In genomic region chr2:226213717-226214116, GRCh38 we compare ENCODE assay signal across 1 cellular context.
TF ChIP-seq lines count a peak whose summit lies in the region.

No MANE protein-coding gene starts in this region.

TF ChIP-seq in GM23338, 12 proteins besides CTCF, POLR2A, EP300 and RAD21 (continued from another document):
- TF ChIP-seq, protein P1, sequence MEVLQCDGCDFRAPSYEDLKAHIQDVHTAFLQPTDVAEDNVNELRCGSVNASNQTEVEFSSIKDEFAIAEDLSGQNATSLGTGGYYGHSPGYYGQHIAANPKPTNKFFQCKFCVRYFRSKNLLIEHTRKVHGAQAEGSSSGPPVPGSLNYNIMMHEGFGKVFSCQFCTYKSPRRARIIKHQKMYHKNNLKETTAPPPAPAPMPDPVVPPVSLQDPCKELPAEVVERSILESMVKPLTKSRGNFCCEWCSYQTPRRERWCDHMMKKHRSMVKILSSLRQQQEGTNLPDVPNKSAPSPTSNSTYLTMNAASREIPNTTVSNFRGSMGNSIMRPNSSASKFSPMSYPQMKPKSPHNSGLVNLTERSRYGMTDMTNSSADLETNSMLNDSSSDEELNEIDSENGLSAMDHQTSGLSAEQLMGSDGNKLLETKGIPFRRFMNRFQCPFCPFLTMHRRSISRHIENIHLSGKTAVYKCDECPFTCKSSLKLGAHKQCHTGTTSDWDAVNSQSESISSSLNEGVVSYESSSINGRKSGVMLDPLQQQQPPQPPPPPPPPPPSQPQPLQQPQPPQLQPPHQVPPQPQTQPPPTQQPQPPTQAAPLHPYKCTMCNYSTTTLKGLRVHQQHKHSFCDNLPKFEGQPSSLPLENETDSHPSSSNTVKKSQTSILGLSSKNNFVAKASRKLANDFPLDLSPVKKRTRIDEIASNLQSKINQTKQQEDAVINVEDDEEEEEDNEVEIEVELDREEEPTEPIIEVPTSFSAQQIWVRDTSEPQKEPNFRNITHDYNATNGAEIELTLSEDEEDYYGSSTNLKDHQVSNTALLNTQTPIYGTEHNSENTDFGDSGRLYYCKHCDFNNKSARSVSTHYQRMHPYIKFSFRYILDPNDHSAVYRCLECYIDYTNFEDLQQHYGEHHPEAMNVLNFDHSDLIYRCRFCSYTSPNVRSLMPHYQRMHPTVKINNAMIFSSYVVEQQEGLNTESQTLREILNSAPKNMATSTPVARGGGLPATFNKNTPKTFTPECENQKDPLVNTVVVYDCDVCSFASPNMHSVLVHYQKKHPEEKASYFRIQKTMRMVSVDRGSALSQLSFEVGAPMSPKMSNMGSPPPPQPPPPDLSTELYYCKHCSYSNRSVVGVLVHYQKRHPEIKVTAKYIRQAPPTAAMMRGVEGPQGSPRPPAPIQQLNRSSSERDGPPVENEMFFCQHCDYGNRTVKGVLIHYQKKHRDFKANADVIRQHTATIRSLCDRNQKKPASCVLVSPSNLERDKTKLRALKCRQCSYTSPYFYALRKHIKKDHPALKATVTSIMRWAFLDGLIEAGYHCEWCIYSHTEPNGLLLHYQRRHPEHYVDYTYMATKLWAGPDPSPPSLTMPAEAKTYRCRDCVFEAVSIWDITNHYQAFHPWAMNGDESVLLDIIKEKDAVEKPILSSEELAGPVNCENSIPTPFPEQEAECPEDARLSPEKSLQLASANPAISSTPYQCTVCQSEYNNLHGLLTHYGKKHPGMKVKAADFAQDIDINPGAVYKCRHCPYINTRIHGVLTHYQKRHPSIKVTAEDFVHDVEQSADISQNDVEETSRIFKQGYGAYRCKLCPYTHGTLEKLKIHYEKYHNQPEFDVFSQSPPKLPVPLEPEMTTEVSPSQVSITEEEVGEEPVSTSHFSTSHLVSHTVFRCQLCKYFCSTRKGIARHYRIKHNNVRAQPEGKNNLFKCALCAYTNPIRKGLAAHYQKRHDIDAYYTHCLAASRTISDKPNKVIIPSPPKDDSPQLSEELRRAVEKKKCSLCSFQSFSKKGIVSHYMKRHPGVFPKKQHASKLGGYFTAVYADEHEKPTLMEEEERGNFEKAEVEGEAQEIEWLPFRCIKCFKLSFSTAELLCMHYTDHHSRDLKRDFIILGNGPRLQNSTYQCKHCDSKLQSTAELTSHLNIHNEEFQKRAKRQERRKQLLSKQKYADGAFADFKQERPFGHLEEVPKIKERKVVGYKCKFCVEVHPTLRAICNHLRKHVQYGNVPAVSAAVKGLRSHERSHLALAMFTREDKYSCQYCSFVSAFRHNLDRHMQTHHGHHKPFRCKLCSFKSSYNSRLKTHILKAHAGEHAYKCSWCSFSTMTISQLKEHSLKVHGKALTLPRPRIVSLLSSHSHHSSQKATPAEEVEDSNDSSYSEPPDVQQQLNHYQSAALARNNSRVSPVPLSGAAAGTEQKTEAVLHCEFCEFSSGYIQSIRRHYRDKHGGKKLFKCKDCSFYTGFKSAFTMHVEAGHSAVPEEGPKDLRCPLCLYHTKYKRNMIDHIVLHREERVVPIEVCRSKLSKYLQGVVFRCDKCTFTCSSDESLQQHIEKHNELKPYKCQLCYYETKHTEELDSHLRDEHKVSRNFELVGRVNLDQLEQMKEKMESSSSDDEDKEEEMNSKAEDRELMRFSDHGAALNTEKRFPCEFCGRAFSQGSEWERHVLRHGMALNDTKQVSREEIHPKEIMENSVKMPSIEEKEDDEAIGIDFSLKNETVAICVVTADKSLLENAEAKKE (CRISPR knock-in tag; IDR thresholded peaks at IDR 0.05), result no peak
- TF ChIP-seq EZH2phosphoT487 (IDR thresholded peaks at IDR 0.05; ENCODE audit: unreplicated experiment) (no peak), POLR2AphosphoS5 (IDR thresholded peaks at IDR 0.05; ENCODE audit: low read depth) (no peak)
TF ChIP-seq in GM23338: peak in this region for 0.
